ENCODE assay signal across 9 cellular contexts in the genomic region with DNA sequence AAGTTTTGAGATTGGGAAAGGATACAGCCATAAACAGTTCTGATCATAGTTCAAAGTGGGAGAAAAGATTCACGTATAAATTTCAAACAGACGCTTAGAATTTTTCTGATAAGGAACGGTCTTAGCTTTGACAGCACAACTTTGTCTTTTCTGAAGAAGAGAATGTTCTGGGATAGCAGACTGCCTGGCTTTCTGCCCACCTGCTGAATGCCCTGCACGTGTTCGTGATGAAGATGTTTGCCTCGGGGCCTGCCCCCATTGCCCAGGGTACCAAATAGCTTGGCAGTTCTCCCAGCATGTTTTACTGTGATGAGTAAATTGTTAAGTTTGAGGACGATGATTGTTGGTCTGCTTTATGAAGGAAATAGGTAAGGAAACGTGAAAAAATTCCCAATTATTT. TPM values are rescaled to one million over a fixed set of nuclear protein-coding genes. Genes with fewer than 3 reads are reported as not detected.
A peak's percentile ranks its signal among the peaks of the same experiment; 100 is the strongest.
DNase-seq lines count a peak whose midpoint lies in the region; ATAC-seq, FAIRE-seq and TF ChIP-seq lines count a peak whose summit lies in the region.
"Had no signal": no experiment of that assay in that cellular context is flagged by ENCODE, and none has a peak within 500 bp of the region (broad histone marks: within the 10 kb centered on the region; RNA-seq: fewer than 3 reads in every experiment).

No MANE protein-coding gene starts in this region.

- peak overlapping the region; percentile 40 for H3K27ac Mint-ChIP-seq in activated CD8-positive, alpha-beta T cell treated with anti-CD3 and anti-CD28 coated beads for 36 hours
- H3K27ac Mint-ChIP-seq in activated CD8-positive, alpha-beta T cell treated with anti-CD3 and anti-CD28 coated beads, Interleukin-2, amount 10 ng/mL, durations not matched to agents 7 days and 5 days = no peak overlapping the region

- no peaks in the 10 kb centered on the region for H3K9me3 Mint-ChIP-seq in activated CD8-positive, alpha-beta T cell treated with anti-CD3 and anti-CD28 coated beads for 36 hours
- no peaks in the 10 kb centered on the region for H3K9me3 Mint-ChIP-seq in activated CD8-positive, alpha-beta T cell treated with anti-CD3 and anti-CD28 coated beads, Interleukin-2, amount 10 ng/mL, durations not matched to agents 7 days and 5 days (ENCODE audit: insufficient read depth)

- H3K4me2 ChIP-seq in Karpas-422 (ENCODE audit: low read depth, low read length, poor library complexity, severe bottlenecking) = no peak overlapping the region

- H3K79me2 ChIP-seq in Karpas-422 (ENCODE audit: low read length) = peaks cover 70% of the 10 kb centered on the region

- CTCF ChIA-PET in activated CD8-positive, alpha-beta T cell treated with anti-CD3 and anti-CD28 coated beads for 36 hours (lab: Charles Lee) = interaction anchor here (1.2 to 1.6 kb wide), 2 partner anchors 14 to 22 kb away, joined by 3 read pairs; no protein-coding TSS in a partner anchor
- CTCF ChIA-PET in activated CD8-positive, alpha-beta T cell treated with anti-CD3 and anti-CD28 coated beads, Interleukin-2, amount 10 ng/mL, durations not matched to agents 7 days and 5 days (lab: Charles Lee) = no interaction called here

- H3K27me3 ChIP-seq in tibial artery (no peaks in the 10 kb centered on the region), Karpas-422 (ENCODE audit: low read length) (no peaks in the 10 kb centered on the region)

- no peaks in the 10 kb centered on the region for H3K27me3 Mint-ChIP-seq in activated CD8-positive, alpha-beta T cell treated with anti-CD3 and anti-CD28 coated beads for 36 hours
- no peaks in the 10 kb centered on the region for H3K27me3 Mint-ChIP-seq in activated CD8-positive, alpha-beta T cell treated with anti-CD3 and anti-CD28 coated beads, Interleukin-2, amount 10 ng/mL, durations not matched to agents 7 days and 5 days (ENCODE audit: low read depth)

- H3K36me3 Mint-ChIP-seq in activated CD8-positive, alpha-beta T cell treated with anti-CD3 and anti-CD28 coated beads for 36 hours (ENCODE audit: low read depth) = peaks cover 51% of the 10 kb centered on the region
- H3K36me3 Mint-ChIP-seq in activated CD8-positive, alpha-beta T cell treated with anti-CD3 and anti-CD28 coated beads, Interleukin-2, amount 10 ng/mL, durations not matched to agents 7 days and 5 days (ENCODE audit: low read depth) = peaks cover 56% of the 10 kb centered on the region

- no peak for ATAC-seq in activated CD8-positive, alpha-beta T cell treated with anti-CD3 and anti-CD28 coated beads for 36 hours
- ATAC-seq in activated CD8-positive, alpha-beta T cell treated with anti-CD3 and anti-CD28 coated beads, Interleukin-2, amount 10 ng/mL, durations not matched to agents 7 days and 5 days = no peak

- DNase-seq in activated CD8-positive, alpha-beta T cell treated with anti-CD3 and anti-CD28 coated beads for 36 hours = no peak
- no peak for DNase-seq in activated CD8-positive, alpha-beta T cell treated with anti-CD3 and anti-CD28 coated beads, Interleukin-2, amount 10 ng/mL, durations not matched to agents 7 days and 5 days
- DNase-seq in astrocyte of the hippocampus (ENCODE audit: low read depth, low spot score) (peak; percentile 61), kidney glomerular epithelial cell (lab: John Stamatoyannopoulos, UW) (peak; percentile 50), tibial artery (no peak), Karpas-422 (no peak), HCEC 1CT (no peak), D721Med (ENCODE audit: insufficient read length, low spot score) (no peak)
- DNase-seq: MV-4-11 had no signal

- H3K4me1 ChIP-seq in tibial artery (peaks cover 0 to 71% (median 39%) of the 10 kb centered on the region in 4 donors), Karpas-422 (ENCODE audit: low read length) (peaks cover 15% of the 10 kb centered on the region)

- H3K4me1 Mint-ChIP-seq in activated CD8-positive, alpha-beta T cell treated with anti-CD3 and anti-CD28 coated beads for 36 hours (ENCODE audit: low read depth) = peaks cover 48% of the 10 kb centered on the region
- peaks cover 28% of the 10 kb centered on the region for H3K4me1 Mint-ChIP-seq in activated CD8-positive, alpha-beta T cell treated with anti-CD3 and anti-CD28 coated beads, Interleukin-2, amount 10 ng/mL, durations not matched to agents 7 days and 5 days (ENCODE audit: low read depth)

- intact Hi-C loops in activated CD8-positive, alpha-beta T cell treated with anti-CD3 and anti-CD28 coated beads for 36 hours (cut with micrococcal nuclease) = no loop called here
- intact Hi-C loops in tibial artery (cut with DNase I; ENCODE audit: low total_unique reads) = loop anchor here (10.0 kb wide), 1 partner anchor 119 kb away; a partner anchor contains a TSS

- no peak overlapping the region for H3K4me3 Mint-ChIP-seq in activated CD8-positive, alpha-beta T cell treated with anti-CD3 and anti-CD28 coated beads for 36 hours
- H3K4me3 Mint-ChIP-seq in activated CD8-positive, alpha-beta T cell treated with anti-CD3 and anti-CD28 coated beads, Interleukin-2, amount 10 ng/mL, durations not matched to agents 7 days and 5 days = no peak overlapping the region

- H3K9me2 ChIP-seq in Karpas-422 (replicated peaks; ENCODE audit: insufficient read depth, low read length) = no peaks in the 10 kb centered on the region

- FAIRE-seq in D721Med (lab: Jason Lieb, UNC) = no peak

- peaks cover 0 to 37% (median 10%) of the 10 kb centered on the region in 3 donors for H3K36me3 ChIP-seq in tibial artery
- peaks cover 32% of the 10 kb centered on the region for H3K36me3 ChIP-seq in Karpas-422 (ENCODE audit: insufficient read depth, low read length)

- no peak overlapping the region for H3K9ac ChIP-seq in Karpas-422 (ENCODE audit: low read length)

- H3K4me3 ChIP-seq in tibial artery (no peak overlapping the region), Karpas-422 (ENCODE audit: low read length) (no peak overlapping the region)

- H3K9me3 ChIP-seq in tibial artery = no peaks in the 10 kb centered on the region
- no peaks in the 10 kb centered on the region for H3K9me3 ChIP-seq in Karpas-422 (ENCODE audit: low read length)

- POLR2A ChIA-PET in activated CD8-positive, alpha-beta T cell treated with anti-CD3 and anti-CD28 coated beads for 36 hours (lab: Charles Lee) = no interaction called here
- POLR2A ChIA-PET in activated CD8-positive, alpha-beta T cell treated with anti-CD3 and anti-CD28 coated beads, Interleukin-2, amount 10 ng/mL, durations not matched to agents 7 days and 5 days (lab: Charles Lee) = interaction anchor here (0.7 kb wide), 1 partner anchor 49 kb away, joined by 3 read pairs; no protein-coding TSS in a partner anchor

- H4K20me1 ChIP-seq in Karpas-422 (ENCODE audit: insufficient read depth, low read depth, low read length) = peaks cover 11% of the 10 kb centered on the region

- no peak overlapping the region for H2AFZ ChIP-seq in Karpas-422 (ENCODE audit: low read length)

- no peak for TF ChIP-seq CTCF in activated CD8-positive, alpha-beta T cell treated with anti-CD3 and anti-CD28 coated beads for 36 hours (IDR thresholded peaks at IDR 0.05)
- TF ChIP-seq CTCF in tibial artery (IDR thresholded peaks at IDR 0.05) = no peak
- no peak for TF ChIP-seq CTCF in D721Med (IDR thresholded peaks at IDR 0.05; ENCODE audit: insufficient read depth, missing control alignments)

- peak overlapping the region; percentile 61 to 64 for H3K27ac ChIP-seq in tibial artery
- no peak overlapping the region for H3K27ac ChIP-seq in Karpas-422 (ENCODE audit: low read length)

RNA-seq across cellular contexts. Expression of a gene that starts 4.6 kb away (rescaled TPM):
- total RNA-seq in activated CD8-positive, alpha-beta T cell treated with anti-CD3 and anti-CD28 coated beads for 36 hours = 10 to 100 TPM; 54.6 to 59.2 TPM
- total RNA-seq in activated CD8-positive, alpha-beta T cell treated with anti-CD3 and anti-CD28 coated beads, Interleukin-2, amount 10 ng/mL, durations not matched to agents 7 days and 5 days = 10 to 100 TPM; 47.9 to 57.8 TPM
- total RNA-seq in Karpas-422 (2014; rRNA removed; shearing (Covaris generic); ENCODE audit: low replicate concordance) = 54.9 and 112 TPM in 2 replicates

Comparison
In these comparisons a context has a peak if more than half of its experiments do, and no peak if none do; other contexts are left out.
1. DNase-seq: peak in astrocyte of the hippocampus (single experiment) and kidney glomerular epithelial cell (single experiment); none in activated CD8-positive, alpha-beta T cell treated with anti-CD3 and anti-CD28 coated beads for 36 hours (single experiment), activated CD8-positive, alpha-beta T cell treated with anti-CD3 and anti-CD28 coated beads, Interleukin-2, amount 10 ng/mL, durations not matched to agents 7 days and 5 days (single experiment), tibial artery (0 of 2), Karpas-422 (single experiment), HCEC 1CT (single experiment) and D721Med (single experiment).